11 cellular contexts compared by ENCODE assay signal in the genomic region with DNA sequence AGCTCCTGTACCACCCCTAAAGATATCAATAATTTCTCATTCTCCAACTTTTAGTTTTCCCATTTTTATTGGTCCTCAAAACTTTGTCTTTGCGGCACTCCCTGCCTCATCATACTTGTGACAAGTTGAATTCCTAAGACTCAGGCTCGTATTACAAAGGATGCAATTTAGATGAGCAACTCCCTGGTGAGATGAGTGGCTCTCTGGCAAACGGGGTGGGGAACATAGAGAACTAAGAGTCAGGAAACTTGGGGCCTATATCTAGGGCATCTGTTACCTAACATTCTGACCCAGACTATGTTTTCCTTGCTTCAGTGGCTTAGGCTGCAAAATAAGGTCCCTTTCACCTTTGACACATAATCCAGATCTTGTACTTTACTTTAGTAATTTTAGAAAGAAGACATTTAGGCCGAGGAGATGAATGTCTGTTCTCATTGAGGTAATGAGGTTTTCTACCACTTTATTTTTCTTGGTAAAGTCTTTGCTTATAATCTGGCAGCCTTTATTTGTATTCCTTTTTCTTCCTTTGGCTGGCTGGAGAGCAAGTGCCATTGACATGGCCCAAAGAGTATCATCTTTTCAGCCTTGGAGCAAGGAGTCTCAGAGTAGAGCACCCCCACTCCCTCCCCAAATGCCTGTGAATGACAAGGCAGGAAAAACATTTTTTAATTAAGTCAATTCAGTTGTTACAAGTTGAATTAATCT. TPM values are rescaled to one million over a fixed set of nuclear protein-coding genes. Genes with fewer than 3 reads are reported as not detected.
DNase-seq lines count a peak whose midpoint lies in the region; ATAC-seq and TF ChIP-seq lines count a peak whose summit lies in the region.
"Had no signal": no experiment of that assay in that cellular context is flagged by ENCODE, and none has a peak within 500 bp of the region (broad histone marks: within the 10 kb centered on the region; RNA-seq: fewer than 3 reads in every experiment).

No MANE protein-coding gene starts in this region.

- no peaks in the 10 kb centered on the region for H3K4me1 Mint-ChIP-seq in stimulated activated naive B cell treated with anti-CD40 and anti-IgM and Interleukin-4, amounts not matched to agents 10 μg/mL and 1 μg/mL and 100 μg/mL, for 72 hours
- H3K4me1 Mint-ChIP-seq: memory B cell had no signal

- no peaks in the 10 kb centered on the region for H3F3A ChIP-seq in PC-9 (ENCODE audit: insufficient read depth, low read depth)

- H2AK5ac ChIP-seq in IMR-90 (ENCODE audit: low read depth, low read length), result no peak overlapping the region
- H2AK5ac ChIP-seq in mesenchymal stem cell (ENCODE audit: low read length, severe bottlenecking), result no peak overlapping the region

- H3K9me3 Mint-ChIP-seq in stimulated activated naive B cell treated with anti-CD40 and anti-IgM and Interleukin-4, amounts not matched to agents 10 μg/mL and 1 μg/mL and 100 μg/mL, for 72 hours, result peaks cover 6% of the 10 kb centered on the region in 2 donors

- H3K27me3 ChIP-seq in IMR-90 (ENCODE audit: control insufficient read depth, insufficient read depth, low read length) (no peaks in the 10 kb centered on the region), mesenchymal stem cell (ENCODE audit: control insufficient read depth in 1 of 2, insufficient read depth in 1 of 2, low read length in 2 of 2) (no peaks in the 10 kb centered on the region), upper lobe of left lung (no peaks in the 10 kb centered on the region), PC-9 (ENCODE audit: insufficient read depth, low read depth) (no peaks in the 10 kb centered on the region)

- H3K9ac ChIP-seq in IMR-90 (ENCODE audit: low read depth, low read length) (no peak overlapping the region), mesenchymal stem cell (ENCODE audit: low read length) (peak overlapping the region; percentile 72)

- no peak overlapping the region for H3K4ac ChIP-seq in IMR-90 (ENCODE audit: low read depth, low read length)
- no peak overlapping the region for H3K4ac ChIP-seq in mesenchymal stem cell (ENCODE audit: low read depth in 1 of 2, low read length in 2 of 2)

- no peak overlapping the region for H2BK15ac ChIP-seq in IMR-90 (ENCODE audit: low read depth, low read length)
- H2BK15ac ChIP-seq in mesenchymal stem cell (ENCODE audit: low read depth, poor library complexity, severe bottlenecking), result no peak overlapping the region

- DNase-seq in IMR-90, result peak; percentile 75
- DNase-seq in epithelial cell of esophagus (ENCODE audit: low read depth), result peak; percentile 4
- DNase-seq in mesenchymal stem cell, result peak; percentile 19
- DNase-seq in upper lobe of left lung, result no peak
- DNase-seq in PC-9, result no peak
- DNase-seq in epidermal melanocyte (ENCODE audit: insufficient read length, low spot score), result no peak
- no peak for DNase-seq in stimulated activated naive B cell treated with anti-CD40 and anti-IgM and Interleukin-4, amounts not matched to agents 10 μg/mL and 1 μg/mL and 100 μg/mL, for 72 hours
- DNase-seq: central memory CD4-positive, alpha-beta T cell; NCI-H1092; NCI-H774 had no signal

- H2AK9ac ChIP-seq in IMR-90 (replicated peaks; ENCODE audit: low read depth, low read length, poor library complexity), result no peak overlapping the region

- TF ChIP-seq EP300 in upper lobe of left lung (IDR thresholded peaks at IDR 0.05), result no peak

- in situ Hi-C loops in IMR-90 (cut with MboI; ENCODE audit: low sequenced_read_pairs), result no loop called here

- no peak overlapping the region for H3K4me2 ChIP-seq in IMR-90 (ENCODE audit: low read depth, low read length)
- no peak overlapping the region for H3K4me2 ChIP-seq in mesenchymal stem cell (ENCODE audit: low read length, poor library complexity, severe bottlenecking)
- H3K4me2 ChIP-seq in PC-9, result no peak overlapping the region

- no peak overlapping the region for H2BK20ac ChIP-seq in IMR-90 (ENCODE audit: low read depth, low read length)

- H3K9me3 ChIP-seq in IMR-90 (ENCODE audit: control insufficient read depth, insufficient read depth, low read length) (no peaks in the 10 kb centered on the region), mesenchymal stem cell (ENCODE audit: control insufficient read depth, low read length) (no peaks in the 10 kb centered on the region), upper lobe of left lung (no peaks in the 10 kb centered on the region), PC-9 (ENCODE audit: insufficient read depth, low read depth) (peaks cover 3% of the 10 kb centered on the region)

- no peaks in the 10 kb centered on the region for H3K27me3 Mint-ChIP-seq in stimulated activated naive B cell treated with anti-CD40 and anti-IgM and Interleukin-4, amounts not matched to agents 10 μg/mL and 1 μg/mL and 100 μg/mL, for 72 hours
- H3K27me3 Mint-ChIP-seq: memory B cell had no signal

- TF ChIP-seq CTCF in IMR-90 (conservative IDR thresholded peaks at IDR 0.05; ENCODE audit: low read depth, low read length) (no peak), epithelial cell of esophagus (IDR thresholded peaks at IDR 0.05; ENCODE audit: insufficient read depth, low read depth, low read length, missing control alignments) (no peak), upper lobe of left lung (IDR thresholded peaks at IDR 0.05) (no peak), PC-9 (conservative IDR thresholded peaks at IDR 0.05) (no peak)

- H3K56ac ChIP-seq in IMR-90 (ENCODE audit: extremely low read depth, insufficient read depth, low read length), result no peak overlapping the region

- CTCF ChIA-PET in IMR-90 (lab: Yijun Ruan, JAX), result interaction anchor here (1.2 kb wide), 1 partner anchor 21 kb away, joined by 3 read pairs; no protein-coding TSS in a partner anchor
- CTCF ChIA-PET in PC-9 (lab: Charles Lee), result no interaction called here

- H3K18ac ChIP-seq in IMR-90 (ENCODE audit: low read depth, low read length) (0 out of 2 replicates have a peak overlapping the region, but pooled peaks have one; percentile 18), mesenchymal stem cell (ENCODE audit: low read depth in 1 of 2, low read length in 2 of 2) (no peak overlapping the region)

- H3K27ac ChIP-seq in IMR-90 (ENCODE audit: insufficient read depth, low read length), result no peak overlapping the region
- no peak overlapping the region for H3K27ac ChIP-seq in mesenchymal stem cell (ENCODE audit: low read length, poor library complexity, severe bottlenecking)
- peak overlapping the region in 1 of 4 donors; percentile 38 for H3K27ac ChIP-seq in upper lobe of left lung
- no peak overlapping the region for H3K27ac ChIP-seq in PC-9

- H3K79me2 ChIP-seq in PC-9 (ENCODE audit: low read depth), result no peaks in the 10 kb centered on the region

- no peak overlapping the region for H3K23ac ChIP-seq in IMR-90 (ENCODE audit: low read depth, low read length)
- H3K23ac ChIP-seq in mesenchymal stem cell (ENCODE audit: low read length in 2 of 2), result no peak overlapping the region

- no peak overlapping the region for H2AFZ ChIP-seq in IMR-90 (replicated peaks; ENCODE audit: low read length, poor library complexity)
- no peak overlapping the region for H2AFZ ChIP-seq in mesenchymal stem cell (ENCODE audit: low read depth, low read length)
- no peak overlapping the region for H2AFZ ChIP-seq in PC-9

- no peak for TF ChIP-seq RAD21 in IMR-90 (IDR thresholded peaks at IDR 0.05; ENCODE audit: low read length)

- H3K27ac Mint-ChIP-seq in stimulated activated naive B cell treated with anti-CD40 and anti-IgM and Interleukin-4, amounts not matched to agents 10 μg/mL and 1 μg/mL and 100 μg/mL, for 72 hours, result no peak overlapping the region
- H3K27ac Mint-ChIP-seq: memory B cell had no signal

- WGBS in IMR-90 (ENCODE audit: extremely low coverage in 2 of 2, insufficient read length in 1 of 2), 2 experiments, result 20% methylated on average over 1 of the region's 4 CpGs; no CpG with 5 or more reads in 1 of the 2 experiments
- 23% methylated on average over 3 of the region's 4 CpGs for WGBS in mesenchymal stem cell
- WGBS in upper lobe of left lung, 2 donors, result 52 to 65% methylated on average over 4 of the region's 4 CpGs

- peaks cover 7% of the 10 kb centered on the region; the same call in 1 of the 2 replicates for H3K4me1 ChIP-seq in IMR-90 (ENCODE audit: control insufficient read depth, insufficient read depth, low read length)
- peaks cover 2% of the 10 kb centered on the region for H3K4me1 ChIP-seq in mesenchymal stem cell (ENCODE audit: control insufficient read depth, insufficient read depth, low read depth, low read length)
- no peaks in the 10 kb centered on the region for H3K4me1 ChIP-seq in upper lobe of left lung
- H3K4me1 ChIP-seq in PC-9 (replicated peaks; ENCODE audit: insufficient read depth), result no peaks in the 10 kb centered on the region

- H3K79me1 ChIP-seq in IMR-90 (ENCODE audit: low read depth in 1 of 2, low read length in 2 of 2), result no peaks in the 10 kb centered on the region
- H3K79me1 ChIP-seq in mesenchymal stem cell (replicated peaks; ENCODE audit: low read length, poor library complexity, severe bottlenecking), result no peaks in the 10 kb centered on the region

- peaks cover 5 to 10% of the 10 kb centered on the region in 2 donors for H3K36me3 Mint-ChIP-seq in stimulated activated naive B cell treated with anti-CD40 and anti-IgM and Interleukin-4, amounts not matched to agents 10 μg/mL and 1 μg/mL and 100 μg/mL, for 72 hours

- no peak overlapping the region for H2BK12ac ChIP-seq in mesenchymal stem cell (ENCODE audit: low read length in 2 of 2)

- H3K4me3 ChIP-seq in IMR-90 (ENCODE audit: insufficient read depth, low read depth, low read length) (no peak overlapping the region), epithelial cell of esophagus (ENCODE audit: low read length) (no peak overlapping the region), mesenchymal stem cell (ENCODE audit: insufficient read depth in 1 of 2, low read depth in 1 of 2, low read length in 2 of 2) (peak overlapping the region in 1 of 2 experiments; percentile 42), upper lobe of left lung (no peak overlapping the region), PC-9 (no peak overlapping the region)

- no peak overlapping the region for H4K91ac ChIP-seq in IMR-90 (ENCODE audit: insufficient read depth, low read depth, low read length)
- no peak overlapping the region for H4K91ac ChIP-seq in mesenchymal stem cell (ENCODE audit: low read length)

- no peak overlapping the region for H3K4me3 Mint-ChIP-seq in stimulated activated naive B cell treated with anti-CD40 and anti-IgM and Interleukin-4, amounts not matched to agents 10 μg/mL and 1 μg/mL and 100 μg/mL, for 72 hours
- H3K4me3 Mint-ChIP-seq: memory B cell had no signal

- no peaks in the 10 kb centered on the region for H3K9me1 ChIP-seq in IMR-90 (ENCODE audit: insufficient read depth, low read length)

- intact Hi-C loops in IMR-90 (cut with micrococcal nuclease) (no loop called here), PC-9 (cut with micrococcal nuclease; ENCODE audit: unreplicated experiment) (no loop called here)

- dilution Hi-C loops in IMR-90 (cut with HindIII; ENCODE audit: low sequenced_read_pairs, unreplicated experiment), result no loop called here

- H4K20me1 ChIP-seq in IMR-90 (ENCODE audit: insufficient read depth, low read length) (no peaks in the 10 kb centered on the region), PC-9 (ENCODE audit: insufficient read depth) (no peaks in the 10 kb centered on the region)

- BruUV-seq in IMR-90 (replicated peaks; lab: Mats Ljungman, UMichigan) (no TSS peak), PC-9 (replicated peaks; lab: Mats Ljungman, UMichigan) (no TSS peak)

- POLR2A ChIA-PET in IMR-90 (lab: Charles Lee; ENCODE audit: unreplicated experiment) (no interaction called here), PC-9 (lab: Charles Lee; ENCODE audit: unreplicated experiment) (no interaction called here)

- H3K9me2 ChIP-seq in PC-9 (ENCODE audit: insufficient read depth), result no peaks in the 10 kb centered on the region

- H3K36me3 ChIP-seq in IMR-90 (ENCODE audit: control insufficient read depth, insufficient read depth, low read length) (no peaks in the 10 kb centered on the region), mesenchymal stem cell (ENCODE audit: control insufficient read depth in 1 of 2, insufficient read depth in 2 of 2, low read depth in 1 of 2, low read length in 2 of 2) (no peaks in the 10 kb centered on the region), upper lobe of left lung (no peaks in the 10 kb centered on the region), PC-9 (ENCODE audit: low read depth) (no peaks in the 10 kb centered on the region)

- no peak overlapping the region for H4K5ac ChIP-seq in IMR-90 (ENCODE audit: low read depth, low read length)

- TF ChIP-seq POLR2A in IMR-90 (IDR thresholded peaks at IDR 0.05; ENCODE audit: low read depth, low read length) (no peak), upper lobe of left lung (IDR thresholded peaks at IDR 0.05) (no peak)

- H4K8ac ChIP-seq in IMR-90 (ENCODE audit: low read depth in 2 of 2, low read length in 2 of 2), result no peak overlapping the region
- H4K8ac ChIP-seq in mesenchymal stem cell (ENCODE audit: low read length), result no peak overlapping the region

- H2BK120ac ChIP-seq in IMR-90 (ENCODE audit: low read depth, low read length) (no peak overlapping the region), mesenchymal stem cell (ENCODE audit: low read depth, low read length) (no peak overlapping the region)

- no peak overlapping the region for H2BK5ac ChIP-seq in IMR-90 (ENCODE audit: low read depth, low read length, poor library complexity, severe bottlenecking)
- H2BK5ac ChIP-seq in mesenchymal stem cell (ENCODE audit: low read depth, low read length, poor library complexity, severe bottlenecking), result no peak overlapping the region

- ATAC-seq in IMR-90 (ENCODE audit: low read depth) (peak; percentile 53), upper lobe of left lung (ENCODE audit: low FRiP score in 2 of 2) (peak; percentile 34 to 90)
- no peak for ATAC-seq in stimulated activated naive B cell treated with anti-CD40 and anti-IgM and Interleukin-4, amounts not matched to agents 10 μg/mL and 1 μg/mL and 100 μg/mL, for 72 hours (replicated peaks)

- H3K14ac ChIP-seq in IMR-90 (replicated peaks; ENCODE audit: low read depth, low read length) (no peak overlapping the region), mesenchymal stem cell (ENCODE audit: low read length in 2 of 2) (no peak overlapping the region)

RNA-seq across cellular contexts. Expression of a gene that starts 15.4 kb away (rescaled TPM):
- total RNA-seq in IMR-90 (2012; rRNA removed), result not detected in 2 replicates
- not detected in 2 replicates for polyA plus RNA-seq in IMR-90 (2012; rRNA removed)
- not detected in 2 replicates for polyA plus RNA-seq in IMR-90 (2012; cell fraction: cytosol; rRNA removed)
- polyA plus RNA-seq in IMR-90 (2012; cell fraction: nucleus; rRNA removed; ENCODE audit: low replicate concordance), result 0.02 TPM in 1 of 2 replicates, not detected in the other
- not detected for polyA plus RNA-seq in mesenchymal stem cell (2013, experiment 1 of 2)
- polyA plus RNA-seq in mesenchymal stem cell (2013, experiment 2 of 2), result not detected
- 1 to 10 TPM in 1 of 6 donors, not detected in 5; 1.0 TPM for total RNA-seq in upper lobe of left lung
- not detected in 2 replicates for total RNA-seq in PC-9 (2021)

Comparison
In these comparisons a context has a peak if more than half of its experiments do, and no peak if none do; other contexts are left out.
1. ATAC-seq: peak in IMR-90 (single experiment) and upper lobe of left lung (2 of 2); none in stimulated activated naive B cell treated with anti-CD40 and anti-IgM and Interleukin-4, amounts not matched to agents 10 μg/mL and 1 μg/mL and 100 μg/mL, for 72 hours (0 of 2).
2. DNase-seq: peak in IMR-90 (single experiment), epithelial cell of esophagus (single experiment) and mesenchymal stem cell (single experiment); none in upper lobe of left lung (0 of 2), PC-9 (0 of 2), epidermal melanocyte (single experiment) and stimulated activated naive B cell treated with anti-CD40 and anti-IgM and Interleukin-4, amounts not matched to agents 10 μg/mL and 1 μg/mL and 100 μg/mL, for 72 hours (single experiment).